Comparison of ENCODE assay signal across 1 cellular context in the genomic region with DNA sequence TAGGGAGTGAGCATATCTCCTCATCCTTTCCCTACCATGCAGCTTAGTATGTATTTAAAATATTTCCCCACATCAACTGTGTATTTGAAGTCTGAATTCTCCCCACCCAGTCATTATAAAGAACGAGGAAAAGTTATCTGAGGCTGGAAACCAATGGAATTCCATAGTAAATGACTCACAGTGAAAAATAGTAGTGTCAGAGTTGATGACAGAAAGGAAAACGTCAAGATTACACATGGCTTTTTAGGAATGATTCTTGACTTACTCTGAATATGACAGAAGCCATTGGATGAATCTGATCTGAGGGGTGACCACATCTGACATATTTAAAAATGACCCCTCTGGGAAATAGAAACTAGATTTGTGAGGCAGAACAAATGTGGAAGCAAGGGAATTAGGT.
TF ChIP-seq lines count a peak whose summit lies in the region.

No MANE protein-coding gene starts in this region.

TF ChIP-seq in A549, 52 proteins besides CTCF, POLR2A, EP300 and RAD21 (continued from another document):
- TF ChIP-seq, protein P1, sequence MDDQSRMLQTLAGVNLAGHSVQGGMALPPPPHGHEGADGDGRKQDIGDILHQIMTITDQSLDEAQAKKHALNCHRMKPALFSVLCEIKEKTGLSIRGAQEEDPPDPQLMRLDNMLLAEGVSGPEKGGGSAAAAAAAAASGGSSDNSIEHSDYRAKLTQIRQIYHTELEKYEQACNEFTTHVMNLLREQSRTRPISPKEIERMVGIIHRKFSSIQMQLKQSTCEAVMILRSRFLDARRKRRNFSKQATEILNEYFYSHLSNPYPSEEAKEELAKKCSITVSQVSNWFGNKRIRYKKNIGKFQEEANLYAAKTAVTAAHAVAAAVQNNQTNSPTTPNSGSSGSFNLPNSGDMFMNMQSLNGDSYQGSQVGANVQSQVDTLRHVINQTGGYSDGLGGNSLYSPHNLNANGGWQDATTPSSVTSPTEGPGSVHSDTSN (IDR thresholded peaks at IDR 0.05), result no peak
- TF ChIP-seq, protein P2, sequence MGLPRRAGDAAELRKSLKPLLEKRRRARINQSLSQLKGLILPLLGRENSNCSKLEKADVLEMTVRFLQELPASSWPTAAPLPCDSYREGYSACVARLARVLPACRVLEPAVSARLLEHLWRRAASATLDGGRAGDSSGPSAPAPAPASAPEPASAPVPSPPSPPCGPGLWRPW (IDR thresholded peaks at IDR 0.05), result no peak
- TF ChIP-seq CBX8 (IDR thresholded peaks at IDR 0.05), result no peak
